Comparison of ENCODE assay signal across 20 cellular contexts in genomic region chr13:51745236-51745635, GRCh38. TPM values are rescaled to one million over a fixed set of nuclear protein-coding genes. Genes with fewer than 3 reads are reported as not detected.
DNase-seq lines count a peak whose midpoint lies in the region; FAIRE-seq and TF ChIP-seq lines count a peak whose summit lies in the region.
"Had no signal": no experiment of that assay in that cellular context is flagged by ENCODE, and none has a peak within 500 bp of the region (broad histone marks: within the 10 kb centered on the region; RNA-seq: fewer than 3 reads in every experiment).

No MANE protein-coding gene starts in this region.

- DNase-seq in NCI-H82 (lab: John Stamatoyannopoulos, UW): peak; percentile 40
- no peak for DNase-seq in NCI-H82 treated with DMSO at 0.1 percent for 48 hours (lab: John Stamatoyannopoulos, UW; ENCODE audit: unreplicated experiment)
- DNase-seq in esophagus muscularis mucosa (ENCODE audit: extremely low spot score): peak; percentile 31
- peak; percentile 10 for DNase-seq in small intestine
- DNase-seq in RKO (ENCODE audit: low spot score): no peak
- DNase-seq in medulla oblongata (ENCODE audit: extremely low spot score): no peak
- DNase-seq: AML-193; Caco-2; Calu3; CD4-positive, alpha-beta T cell; CD8-positive, alpha-beta T cell; DMS79 treated with DMSO at 0.1 percent for 48 hours; GF-D8 had no signal

- no peak for TF ChIP-seq EP300 in esophagus muscularis mucosa (IDR thresholded peaks at IDR 0.05)

- H3K9me3 ChIP-seq in esophagus muscularis mucosa (peaks cover 0 to 15% (median 5%) of the 10 kb centered on the region in 4 donors), small intestine (ENCODE audit: control insufficient read depth, low read depth) (peaks cover 2% of the 10 kb centered on the region)

- intact Hi-C loops in esophagus muscularis mucosa (cut with DNase I): no loop called here

- no peak for TF ChIP-seq POLR2A in esophagus muscularis mucosa (IDR thresholded peaks at IDR 0.05; ENCODE audit: low read depth)

- H3K27me3 ChIP-seq in esophagus muscularis mucosa (no peaks in the 10 kb centered on the region), small intestine (ENCODE audit: control insufficient read depth in 2 of 2, insufficient read depth in 2 of 2, low read length in 2 of 2) (no peaks in the 10 kb centered on the region)
- H3K27me3 ChIP-seq: BLaER1 treated with 17β-estradiol and CSF1 and Interleukin-3, amounts not matched to agents 10 nM and 100 nM had no signal

- peaks cover 0 to 25% (median 6%) of the 10 kb centered on the region in 4 donors for H3K36me3 ChIP-seq in esophagus muscularis mucosa
- H3K36me3 ChIP-seq in small intestine (ENCODE audit: control insufficient read depth in 2 of 2, insufficient read depth in 2 of 2, low read length in 2 of 2): peaks cover 0 to 4% of the 10 kb centered on the region in 2 donors

- WGBS in esophagus muscularis mucosa: 96% methylated on average over 2 of the region's 2 CpGs
- WGBS in small intestine, 3 donors: 74 to 88% (median 81%) methylated on average over 2 of the region's 2 CpGs

- FAIRE-seq in small intestine (lab: Jason Lieb, UNC): no peak
- FAIRE-seq: A549, G401.6, GM19239 had no signal

- no peak overlapping the region for H3K4me3 ChIP-seq in esophagus muscularis mucosa
- no peak overlapping the region for H3K4me3 ChIP-seq in small intestine (ENCODE audit: low read depth in 1 of 2, low read length in 2 of 2)
- H3K4me3 ChIP-seq: A549; BLaER1 treated with 17β-estradiol and CSF1 and Interleukin-3, amounts not matched to agents 10 nM and 100 nM had no signal

- TF ChIP-seq CTCF in VCaP (conservative IDR thresholded peaks at IDR 0.05) (no peak), esophagus muscularis mucosa (IDR thresholded peaks at IDR 0.05) (no peak)

- H3K27ac ChIP-seq in VCaP (peak overlapping the region; percentile 25; the same call in 1 of the 2 replicates), esophagus muscularis mucosa (replicated peaks in 1 of 4) (no peak overlapping the region), small intestine (ENCODE audit: low read depth in 1 of 2, low read length in 1 of 2) (no peak overlapping the region)
- H3K27ac ChIP-seq: 22Rv1; A549; BLaER1 treated with 17β-estradiol and CSF1 and Interleukin-3, amounts not matched to agents 10 nM and 100 nM; C4-2B had no signal

- H3K4me1 ChIP-seq in esophagus muscularis mucosa (peaks cover 0 to 13% (median 8%) of the 10 kb centered on the region in 4 donors), small intestine (ENCODE audit: control insufficient read depth in 2 of 2, insufficient read depth in 1 of 2, low read depth in 1 of 2, low read length in 1 of 2) (no peaks in the 10 kb centered on the region)
- H3K4me1 ChIP-seq: A549, Caco-2 had no signal

RNA-seq across cellular contexts. Expression of gene DHRS12, which starts 58.7 kb away (rescaled TPM):
- total RNA-seq in esophagus muscularis mucosa: 10 to 100 TPM; 10.3 to 18.6 (median 14.9) TPM
- 10 to 100 TPM in 2 of 3 donors, 1 to 10 TPM in 1; 9.3 to 26.4 (median 14.6) TPM for polyA plus RNA-seq in small intestine

Comparison
In these comparisons a context has a peak if more than half of its experiments do, and no peak if none do; other contexts are left out.
1. DNase-seq: peak in NCI-H82 (single experiment), esophagus muscularis mucosa (single experiment) and small intestine (single experiment); none in NCI-H82 treated with DMSO at 0.1 percent for 48 hours (single experiment), RKO (single experiment) and medulla oblongata (single experiment).